Comparison of ENCODE assay signal across 8 cellular contexts in genomic region chr3:128074851-128075515, GRCh38. TPM values are rescaled to one million over a fixed set of nuclear protein-coding genes. Genes with fewer than 3 reads are reported as not detected.
A peak's percentile ranks its signal among the peaks of the same experiment; 100 is the strongest.
DNase-seq lines count a peak whose midpoint lies in the region; ATAC-seq, FAIRE-seq and TF ChIP-seq lines count a peak whose summit lies in the region.

No MANE protein-coding gene starts in this region.

- H3K4me1 Mint-ChIP-seq in chondrocyte (ENCODE audit: low read depth): peaks cover 23% of the 10 kb centered on the region
- peaks cover 8% of the 10 kb centered on the region for H3K4me1 Mint-ChIP-seq in mesothelial cell of epicardium

- H3K27ac Mint-ChIP-seq in chondrocyte (ENCODE audit: unreplicated experiment): peak overlapping the region; percentile 88
- H3K27ac Mint-ChIP-seq in mesothelial cell of epicardium: peak overlapping the region; percentile 90

- 41% methylated on average over 7 of the region's 7 CpGs for WGBS in A549 (ENCODE audit: missing lambda C conversion rate)

- H3K9me3 ChIP-seq in A549: no peaks in the 10 kb centered on the region

- no peak for TF ChIP-seq POLR2A in A549 (IDR thresholded peaks at IDR 0.05; ENCODE audit: low read length)

- peak overlapping the region; percentile 71 for H3K4me3 Mint-ChIP-seq in chondrocyte (ENCODE audit: unreplicated experiment)
- peak overlapping the region; percentile 77 for H3K4me3 Mint-ChIP-seq in mesothelial cell of epicardium

- POLR2A ChIA-PET in A549 (lab: Yijun Ruan, JAX): interaction anchor here (0.6 to 1.6 kb wide), 2 partner anchors 49 to 141 kb away, joined by 3 to 5 read pairs; partner anchors contain the start of gene RUVBL1

- CTCF ChIA-PET in A549 (lab: Yijun Ruan, JAX): interaction anchor here (0.9 to 6.3 kb wide), 10 partner anchors 8 to 70 kb away, joined by 3 to 23 read pairs (median 4); no protein-coding TSS in a partner anchor

- H3K9me3 Mint-ChIP-seq in chondrocyte (ENCODE audit: low read depth): no peaks in the 10 kb centered on the region
- H3K9me3 Mint-ChIP-seq in mesothelial cell of epicardium: no peaks in the 10 kb centered on the region

- no peak for FAIRE-seq in A549 (lab: Jason Lieb, UNC)

- ATAC-seq in A549 (peak; percentile 14 to 17; a peak in 4 of 6 replicates), HG02798 (IDR thresholded peaks at IDR 0.05; ENCODE audit: poor library complexity, unreplicated experiment) (peak; percentile 4), GM21381 (IDR thresholded peaks at IDR 0.05; ENCODE audit: unreplicated experiment) (no peak)

- no peak for TF ChIP-seq EP300 in A549 (IDR thresholded peaks at IDR 0.05)

- TF ChIP-seq RAD21 in A549 (conservative IDR thresholded peaks at IDR 0.05 in 1 of 2, IDR thresholded peaks at IDR 0.05 in 1 of 2): no peak

- no peak for DNase-seq in A549 (ENCODE audit: low read depth in 1 of 2, low spot score in 1 of 2)
- DNase-seq in chondrocyte (ENCODE audit: low spot score): no peak
- DNase-seq in mesothelial cell of epicardium (ENCODE audit: low spot score in 2 of 2, unreplicated experiment in 2 of 2): no peak
- no peak for DNase-seq in T1000 (lab: John Stamatoyannopoulos, UW)
- DNase-seq in NCI-H1436 treated with DMSO at 0.1 percent for 48 hours (lab: John Stamatoyannopoulos, UW): no peak
- DNase-seq in NCI-H1417 treated with DMSO at 0.1 percent for 48 hours (lab: John Stamatoyannopoulos, UW): no peak

- H3K36me3 Mint-ChIP-seq in chondrocyte (ENCODE audit: low read depth): peaks cover 7% of the 10 kb centered on the region
- peaks cover 8% of the 10 kb centered on the region for H3K36me3 Mint-ChIP-seq in mesothelial cell of epicardium

- H3K4me2 ChIP-seq in A549: peak overlapping the region; percentile 83

- TF ChIP-seq CTCF in A549 (IDR thresholded peaks at IDR 0.05): no peak
- no peak for TF ChIP-seq CTCF in chondrocyte (IDR thresholded peaks at IDR 0.05)
- TF ChIP-seq CTCF in mesothelial cell of epicardium (IDR thresholded peaks at IDR 0.05; ENCODE audit: unreplicated experiment): no peak

- peak overlapping the region; percentile 53 to 64; a peak in 4 of 6 replicates for H3K27ac ChIP-seq in A549

- H3K4me1 ChIP-seq in A549: peaks cover 20% of the 10 kb centered on the region

- H3K4me3 ChIP-seq in A549: 0 out of 3 replicates have a peak overlapping the region, but pooled peaks have one; percentile 21

- H3K27me3 Mint-ChIP-seq in chondrocyte (ENCODE audit: low read depth) (no peaks in the 10 kb centered on the region), mesothelial cell of epicardium (ENCODE audit: low read depth) (no peaks in the 10 kb centered on the region)

TF ChIP-seq in A549, 52 proteins besides CTCF, POLR2A, EP300 and RAD21:
- no peak for TF ChIP-seq ZNF302 (CRISPR knock-in tag; IDR thresholded peaks at IDR 0.05)
- no peak for TF ChIP-seq KDM1A (IDR thresholded peaks at IDR 0.05; ENCODE audit: low read depth)
- no peak for TF ChIP-seq RFX5 (IDR thresholded peaks at IDR 0.05)
- no peak for TF ChIP-seq MAX (IDR thresholded peaks at IDR 0.05)

RNA-seq across cellular contexts. Expression of gene SEC61A1, which starts 22.7 kb away (rescaled TPM):
- 172 and 180 TPM in 2 replicates for polyA plus RNA-seq in A549 (2011; rRNA removed)
- 56.5 and 74.7 TPM in 2 replicates for polyA plus RNA-seq in A549 (2012; cell fraction: cytosol; rRNA removed)
- polyA plus RNA-seq in A549 (2012; cell fraction: nucleus; rRNA removed): 124 and 128 TPM in 2 replicates
- polyA plus RNA-seq in A549 (2017; fragmentation: RNase III; extraction: RNeasy Plus Mini Kit Qiagen cat#74134 plus additional on column Dnase treatment): 93.5 to 96.4 TPM (median 96.2 TPM) in 3 replicates
- 224 and 251 TPM in 2 replicates for polyA minus RNA-seq in A549 (2011; rRNA and poly(A)+ RNA removed)
- total RNA-seq in chondrocyte: 353 to 419 TPM (median 388 TPM) in 3 replicates
- 205 to 207 TPM (median 206 TPM) in 3 replicates for total RNA-seq in mesothelial cell of epicardium

RNA-seq across cellular contexts. Expression of gene RUVBL1, which starts 48.6 kb away (rescaled TPM):
- polyA plus RNA-seq in A549 (2011; rRNA removed): 117 and 144 TPM in 2 replicates
- 143 and 167 TPM in 2 replicates for polyA plus RNA-seq in A549 (2012; cell fraction: cytosol; rRNA removed)
- 81.4 and 82.4 TPM in 2 replicates for polyA plus RNA-seq in A549 (2012; cell fraction: nucleus; rRNA removed)
- polyA plus RNA-seq in A549 (2017; fragmentation: RNase III; extraction: RNeasy Plus Mini Kit Qiagen cat#74134 plus additional on column Dnase treatment): 105 to 117 TPM (median 105 TPM) in 3 replicates
- polyA minus RNA-seq in A549 (2011; rRNA and poly(A)+ RNA removed): 95.8 and 106 TPM in 2 replicates
- total RNA-seq in chondrocyte: 18.8 to 32.1 TPM (median 19.5 TPM) in 3 replicates
- 37.8 to 40.6 TPM (median 38.6 TPM) in 3 replicates for total RNA-seq in mesothelial cell of epicardium
